1 cellular context compared by ENCODE assay signal in the genomic region with DNA sequence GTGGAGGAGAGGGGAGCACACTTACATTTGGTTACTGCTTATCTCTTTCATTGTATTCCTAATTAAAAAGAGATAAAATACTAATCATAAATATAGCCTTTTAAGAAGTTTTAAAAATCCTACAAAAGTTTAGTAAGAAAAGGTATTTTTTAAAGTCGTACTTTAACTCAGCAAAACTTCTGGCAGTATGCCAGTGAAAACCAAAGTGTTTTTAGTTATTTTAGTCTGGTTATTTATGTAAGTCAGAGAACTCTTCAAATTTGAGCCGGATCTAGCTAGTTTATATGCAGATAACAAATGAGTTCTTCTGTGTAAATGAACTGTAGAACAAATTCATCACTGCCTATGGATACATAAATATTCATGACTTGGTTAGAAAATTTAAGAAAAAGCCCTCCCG.
TF ChIP-seq lines count a peak whose summit lies in the region.

No MANE protein-coding gene starts in this region.

TF ChIP-seq in GM23338, 12 proteins besides CTCF, POLR2A, EP300 and RAD21:
- TF ChIP-seq, protein P1, sequence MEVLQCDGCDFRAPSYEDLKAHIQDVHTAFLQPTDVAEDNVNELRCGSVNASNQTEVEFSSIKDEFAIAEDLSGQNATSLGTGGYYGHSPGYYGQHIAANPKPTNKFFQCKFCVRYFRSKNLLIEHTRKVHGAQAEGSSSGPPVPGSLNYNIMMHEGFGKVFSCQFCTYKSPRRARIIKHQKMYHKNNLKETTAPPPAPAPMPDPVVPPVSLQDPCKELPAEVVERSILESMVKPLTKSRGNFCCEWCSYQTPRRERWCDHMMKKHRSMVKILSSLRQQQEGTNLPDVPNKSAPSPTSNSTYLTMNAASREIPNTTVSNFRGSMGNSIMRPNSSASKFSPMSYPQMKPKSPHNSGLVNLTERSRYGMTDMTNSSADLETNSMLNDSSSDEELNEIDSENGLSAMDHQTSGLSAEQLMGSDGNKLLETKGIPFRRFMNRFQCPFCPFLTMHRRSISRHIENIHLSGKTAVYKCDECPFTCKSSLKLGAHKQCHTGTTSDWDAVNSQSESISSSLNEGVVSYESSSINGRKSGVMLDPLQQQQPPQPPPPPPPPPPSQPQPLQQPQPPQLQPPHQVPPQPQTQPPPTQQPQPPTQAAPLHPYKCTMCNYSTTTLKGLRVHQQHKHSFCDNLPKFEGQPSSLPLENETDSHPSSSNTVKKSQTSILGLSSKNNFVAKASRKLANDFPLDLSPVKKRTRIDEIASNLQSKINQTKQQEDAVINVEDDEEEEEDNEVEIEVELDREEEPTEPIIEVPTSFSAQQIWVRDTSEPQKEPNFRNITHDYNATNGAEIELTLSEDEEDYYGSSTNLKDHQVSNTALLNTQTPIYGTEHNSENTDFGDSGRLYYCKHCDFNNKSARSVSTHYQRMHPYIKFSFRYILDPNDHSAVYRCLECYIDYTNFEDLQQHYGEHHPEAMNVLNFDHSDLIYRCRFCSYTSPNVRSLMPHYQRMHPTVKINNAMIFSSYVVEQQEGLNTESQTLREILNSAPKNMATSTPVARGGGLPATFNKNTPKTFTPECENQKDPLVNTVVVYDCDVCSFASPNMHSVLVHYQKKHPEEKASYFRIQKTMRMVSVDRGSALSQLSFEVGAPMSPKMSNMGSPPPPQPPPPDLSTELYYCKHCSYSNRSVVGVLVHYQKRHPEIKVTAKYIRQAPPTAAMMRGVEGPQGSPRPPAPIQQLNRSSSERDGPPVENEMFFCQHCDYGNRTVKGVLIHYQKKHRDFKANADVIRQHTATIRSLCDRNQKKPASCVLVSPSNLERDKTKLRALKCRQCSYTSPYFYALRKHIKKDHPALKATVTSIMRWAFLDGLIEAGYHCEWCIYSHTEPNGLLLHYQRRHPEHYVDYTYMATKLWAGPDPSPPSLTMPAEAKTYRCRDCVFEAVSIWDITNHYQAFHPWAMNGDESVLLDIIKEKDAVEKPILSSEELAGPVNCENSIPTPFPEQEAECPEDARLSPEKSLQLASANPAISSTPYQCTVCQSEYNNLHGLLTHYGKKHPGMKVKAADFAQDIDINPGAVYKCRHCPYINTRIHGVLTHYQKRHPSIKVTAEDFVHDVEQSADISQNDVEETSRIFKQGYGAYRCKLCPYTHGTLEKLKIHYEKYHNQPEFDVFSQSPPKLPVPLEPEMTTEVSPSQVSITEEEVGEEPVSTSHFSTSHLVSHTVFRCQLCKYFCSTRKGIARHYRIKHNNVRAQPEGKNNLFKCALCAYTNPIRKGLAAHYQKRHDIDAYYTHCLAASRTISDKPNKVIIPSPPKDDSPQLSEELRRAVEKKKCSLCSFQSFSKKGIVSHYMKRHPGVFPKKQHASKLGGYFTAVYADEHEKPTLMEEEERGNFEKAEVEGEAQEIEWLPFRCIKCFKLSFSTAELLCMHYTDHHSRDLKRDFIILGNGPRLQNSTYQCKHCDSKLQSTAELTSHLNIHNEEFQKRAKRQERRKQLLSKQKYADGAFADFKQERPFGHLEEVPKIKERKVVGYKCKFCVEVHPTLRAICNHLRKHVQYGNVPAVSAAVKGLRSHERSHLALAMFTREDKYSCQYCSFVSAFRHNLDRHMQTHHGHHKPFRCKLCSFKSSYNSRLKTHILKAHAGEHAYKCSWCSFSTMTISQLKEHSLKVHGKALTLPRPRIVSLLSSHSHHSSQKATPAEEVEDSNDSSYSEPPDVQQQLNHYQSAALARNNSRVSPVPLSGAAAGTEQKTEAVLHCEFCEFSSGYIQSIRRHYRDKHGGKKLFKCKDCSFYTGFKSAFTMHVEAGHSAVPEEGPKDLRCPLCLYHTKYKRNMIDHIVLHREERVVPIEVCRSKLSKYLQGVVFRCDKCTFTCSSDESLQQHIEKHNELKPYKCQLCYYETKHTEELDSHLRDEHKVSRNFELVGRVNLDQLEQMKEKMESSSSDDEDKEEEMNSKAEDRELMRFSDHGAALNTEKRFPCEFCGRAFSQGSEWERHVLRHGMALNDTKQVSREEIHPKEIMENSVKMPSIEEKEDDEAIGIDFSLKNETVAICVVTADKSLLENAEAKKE (CRISPR knock-in tag; IDR thresholded peaks at IDR 0.05), result no peak
- TF ChIP-seq JUNB (IDR thresholded peaks at IDR 0.05; ENCODE audit: unreplicated experiment) (no peak), ZNF331 (CRISPR knock-in tag; IDR thresholded peaks at IDR 0.05; ENCODE audit: low read depth) (no peak), EZH2 (IDR thresholded peaks at IDR 0.05; ENCODE audit: low read depth, unreplicated experiment) (no peak), EZH2phosphoT487 (IDR thresholded peaks at IDR 0.05; ENCODE audit: unreplicated experiment) (no peak), STAT1 (IDR thresholded peaks at IDR 0.05; ENCODE audit: unreplicated experiment) (no peak), ZNF114 (CRISPR knock-in tag; IDR thresholded peaks at IDR 0.05) (no peak), NANOG (IDR thresholded peaks at IDR 0.05; ENCODE audit: borderline replicate concordance) (no peak), POLR2AphosphoS5 (IDR thresholded peaks at IDR 0.05; ENCODE audit: low read depth) (no peak), CREB1 (CRISPR knock-in tag; IDR thresholded peaks at IDR 0.05; ENCODE audit: low read depth) (no peak)
- TF ChIP-seq, protein P2, sequence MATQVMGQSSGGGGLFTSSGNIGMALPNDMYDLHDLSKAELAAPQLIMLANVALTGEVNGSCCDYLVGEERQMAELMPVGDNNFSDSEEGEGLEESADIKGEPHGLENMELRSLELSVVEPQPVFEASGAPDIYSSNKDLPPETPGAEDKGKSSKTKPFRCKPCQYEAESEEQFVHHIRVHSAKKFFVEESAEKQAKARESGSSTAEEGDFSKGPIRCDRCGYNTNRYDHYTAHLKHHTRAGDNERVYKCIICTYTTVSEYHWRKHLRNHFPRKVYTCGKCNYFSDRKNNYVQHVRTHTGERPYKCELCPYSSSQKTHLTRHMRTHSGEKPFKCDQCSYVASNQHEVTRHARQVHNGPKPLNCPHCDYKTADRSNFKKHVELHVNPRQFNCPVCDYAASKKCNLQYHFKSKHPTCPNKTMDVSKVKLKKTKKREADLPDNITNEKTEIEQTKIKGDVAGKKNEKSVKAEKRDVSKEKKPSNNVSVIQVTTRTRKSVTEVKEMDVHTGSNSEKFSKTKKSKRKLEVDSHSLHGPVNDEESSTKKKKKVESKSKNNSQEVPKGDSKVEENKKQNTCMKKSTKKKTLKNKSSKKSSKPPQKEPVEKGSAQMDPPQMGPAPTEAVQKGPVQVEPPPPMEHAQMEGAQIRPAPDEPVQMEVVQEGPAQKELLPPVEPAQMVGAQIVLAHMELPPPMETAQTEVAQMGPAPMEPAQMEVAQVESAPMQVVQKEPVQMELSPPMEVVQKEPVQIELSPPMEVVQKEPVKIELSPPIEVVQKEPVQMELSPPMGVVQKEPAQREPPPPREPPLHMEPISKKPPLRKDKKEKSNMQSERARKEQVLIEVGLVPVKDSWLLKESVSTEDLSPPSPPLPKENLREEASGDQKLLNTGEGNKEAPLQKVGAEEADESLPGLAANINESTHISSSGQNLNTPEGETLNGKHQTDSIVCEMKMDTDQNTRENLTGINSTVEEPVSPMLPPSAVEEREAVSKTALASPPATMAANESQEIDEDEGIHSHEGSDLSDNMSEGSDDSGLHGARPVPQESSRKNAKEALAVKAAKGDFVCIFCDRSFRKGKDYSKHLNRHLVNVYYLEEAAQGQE (IDR thresholded peaks at IDR 0.05; ENCODE audit: unreplicated experiment), result no peak
- TF ChIP-seq, protein P3, sequence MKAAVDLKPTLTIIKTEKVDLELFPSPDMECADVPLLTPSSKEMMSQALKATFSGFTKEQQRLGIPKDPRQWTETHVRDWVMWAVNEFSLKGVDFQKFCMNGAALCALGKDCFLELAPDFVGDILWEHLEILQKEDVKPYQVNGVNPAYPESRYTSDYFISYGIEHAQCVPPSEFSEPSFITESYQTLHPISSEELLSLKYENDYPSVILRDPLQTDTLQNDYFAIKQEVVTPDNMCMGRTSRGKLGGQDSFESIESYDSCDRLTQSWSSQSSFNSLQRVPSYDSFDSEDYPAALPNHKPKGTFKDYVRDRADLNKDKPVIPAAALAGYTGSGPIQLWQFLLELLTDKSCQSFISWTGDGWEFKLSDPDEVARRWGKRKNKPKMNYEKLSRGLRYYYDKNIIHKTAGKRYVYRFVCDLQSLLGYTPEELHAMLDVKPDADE (IDR thresholded peaks at IDR 0.05), result no peak
